In genomic region chr14:104158827-104159798, GRCh38 we compare ENCODE assay signal across 1 cellular context.
A peak's percentile ranks its signal among the peaks of the same experiment; 100 is the strongest.
TF ChIP-seq lines count a peak whose summit lies in the region.

No MANE protein-coding gene starts in this region.

TF ChIP-seq in GM12878, 131 proteins besides CTCF, POLR2A, EP300 and RAD21:
- TF ChIP-seq BCL3 (IDR thresholded peaks at IDR 0.05; ENCODE audit: borderline replicate concordance, insufficient read depth, low read depth, low read length, poor library complexity, severe bottlenecking) (peak; percentile 67), ZNF207 (IDR thresholded peaks at IDR 0.05; ENCODE audit: borderline replicate concordance) (no peak)
